In genomic region chr13:112952759-112953541, GRCh38 we compare ENCODE assay signal across 17 cellular contexts. TPM values are rescaled to one million over a fixed set of nuclear protein-coding genes. Genes with fewer than 3 reads are reported as not detected.
A peak's percentile ranks its signal among the peaks of the same experiment; 100 is the strongest.
DNase-seq lines count a peak whose midpoint lies in the region; ATAC-seq and TF ChIP-seq lines count a peak whose summit lies in the region.
"Had no signal": no experiment of that assay in that cellular context is flagged by ENCODE, and none has a peak within 500 bp of the region (broad histone marks: within the 10 kb centered on the region; RNA-seq: fewer than 3 reads in every experiment).

No MANE protein-coding gene starts in this region.

- no peak for TF ChIP-seq CTCF in VCaP (conservative IDR thresholded peaks at IDR 0.05)
- TF ChIP-seq CTCF in liver (IDR thresholded peaks at IDR 0.05; ENCODE audit: low read depth, low read length, missing input control) = no peak
- no peak for TF ChIP-seq CTCF in spleen (IDR thresholded peaks at IDR 0.05 in 8 of 11, conservative IDR thresholded peaks at IDR 0.05 in 3 of 11)

- 68% methylated on average over 17 of the region's 17 CpGs for WGBS in liver
- WGBS in spleen, 5 donors = 69 to 83% (median 81%) methylated on average over 15 to 17 of the region's 17 CpGs

- TF ChIP-seq RAD21 in liver (IDR thresholded peaks at IDR 0.05) = no peak

- H3K9ac ChIP-seq in liver (ENCODE audit: low read depth in 1 of 2, low read length in 2 of 2) = no peak overlapping the region

- no peak for TF ChIP-seq POLR2A in spleen (IDR thresholded peaks at IDR 0.05)

- H3K4me3 ChIP-seq in liver (ENCODE audit: low read depth in 1 of 3, low read length in 3 of 3) (no peak overlapping the region), spleen (no peak overlapping the region)
- H3K4me3 ChIP-seq: A549, GM12878 had no signal

- peak; percentile 59 for DNase-seq in G401 (ENCODE audit: low spot score)
- peak; percentile 59 for DNase-seq in spleen
- DNase-seq in T-helper 1 cell = no peak
- DNase-seq in NCI-H146 treated with DMSO at 0.1 percent for 48 hours (lab: John Stamatoyannopoulos, UW; ENCODE audit: unreplicated experiment) = no peak
- DNase-seq: COR-L47, DMS53, Karpas-422, NCI-H1417, NCI-H2029, NCI-H2171 treated with DMSO at 0.1 percent for 48 hours had no signal

- in situ Hi-C loops in G401 (cut with HindIII; ENCODE audit: low sequenced_read_pairs) = no loop called here

- H3K9me3 ChIP-seq in liver (ENCODE audit: control insufficient read depth in 4 of 4, low read length in 3 of 4) = no peaks in the 10 kb centered on the region
- no peaks in the 10 kb centered on the region for H3K9me3 ChIP-seq in spleen
- H3K9me3 ChIP-seq: A549 had no signal

- H3K4me1 ChIP-seq in liver (ENCODE audit: control insufficient read depth in 4 of 4, insufficient read depth in 4 of 4, low read length in 3 of 4) = peaks cover 5 to 30% (median 21%) of the 10 kb centered on the region in 4 donors
- no peaks in the 10 kb centered on the region for H3K4me1 ChIP-seq in spleen
- H3K4me1 ChIP-seq: A549 had no signal

- H3K36me3 ChIP-seq in liver (ENCODE audit: control insufficient read depth in 4 of 4, insufficient read depth in 3 of 4, low read depth in 1 of 4, low read length in 3 of 4) (no peaks in the 10 kb centered on the region), spleen (no peaks in the 10 kb centered on the region)

- H3K27ac ChIP-seq in VCaP = peak overlapping the region; percentile 53
- no peak overlapping the region for H3K27ac ChIP-seq in liver (ENCODE audit: low read depth in 1 of 2, low read length in 2 of 2)
- no peak overlapping the region for H3K27ac ChIP-seq in spleen
- H3K27ac ChIP-seq: A549 had no signal

- no peaks in the 10 kb centered on the region for H3K27me3 ChIP-seq in liver (ENCODE audit: control insufficient read depth in 4 of 4, insufficient read depth in 4 of 4, low read length in 3 of 4)
- peaks cover 0 to 5% (median 0%) of the 10 kb centered on the region in 7 donors for H3K27me3 ChIP-seq in spleen (replicated peaks in 1 of 7)

- no peak for ATAC-seq in GM18520 (IDR thresholded peaks at IDR 0.05; ENCODE audit: unreplicated experiment)
- ATAC-seq in HG03354 (IDR thresholded peaks at IDR 0.05; ENCODE audit: poor library complexity, severe bottlenecking, unreplicated experiment) = no peak
- ATAC-seq: A549, GM12878 had no signal

- intact Hi-C loops in spleen (cut with DNase I; ENCODE audit: low total_unique reads) = no loop called here

TF ChIP-seq in liver, 16 proteins besides CTCF, POLR2A, EP300 and RAD21:
- peak in 1 of 2 donors; percentile 27 for TF ChIP-seq HNF4A (conservative IDR thresholded peaks at IDR 0.05)
- TF ChIP-seq EGR1 (IDR thresholded peaks at IDR 0.05; ENCODE audit: low read depth in 2 of 2) = no peak
- no peak for TF ChIP-seq FOXA1 (IDR thresholded peaks at IDR 0.05)
- TF ChIP-seq NR2F2 (IDR thresholded peaks at IDR 0.05) = no peak
- no peak for TF ChIP-seq ZBTB33 (IDR thresholded peaks at IDR 0.05)
- TF ChIP-seq FOXA2 (IDR thresholded peaks at IDR 0.05) = no peak
- peak; percentile 74 for TF ChIP-seq ATF3 (IDR thresholded peaks at IDR 0.05)

RNA-seq across cellular contexts. Expression of gene MCF2L, which starts 16.1 kb away (rescaled TPM):
- total RNA-seq in G401 (2014; rRNA removed; shearing (Covaris generic)) = 2.8 and 4.7 TPM in 2 replicates
- 10 to 100 TPM in 1 of 2 donors, 1 to 10 TPM in 1; 9.1 to 12.8 TPM for total RNA-seq in liver
- polyA plus RNA-seq in liver = 1 to 10 TPM; 2.9 to 5.1 TPM
- 10 to 100 TPM in 6 of 7 donors, 1 to 10 TPM in 1; 6.6 to 21.4 (median 16.5) TPM for total RNA-seq in spleen
- 1 to 10 TPM; 4.3 to 9.0 (median 4.7) TPM for polyA plus RNA-seq in spleen
- polyA plus RNA-seq: CD14-positive monocyte had no signal

Comparison
In these comparisons a context has a peak if more than half of its experiments do, and no peak if none do; other contexts are left out.
1. DNase-seq: peak in G401 (single experiment) and spleen (single experiment); none in T-helper 1 cell (0 of 5) and NCI-H146 treated with DMSO at 0.1 percent for 48 hours (single experiment).